Comparison of ENCODE assay signal across 17 cellular contexts in the genomic region with DNA sequence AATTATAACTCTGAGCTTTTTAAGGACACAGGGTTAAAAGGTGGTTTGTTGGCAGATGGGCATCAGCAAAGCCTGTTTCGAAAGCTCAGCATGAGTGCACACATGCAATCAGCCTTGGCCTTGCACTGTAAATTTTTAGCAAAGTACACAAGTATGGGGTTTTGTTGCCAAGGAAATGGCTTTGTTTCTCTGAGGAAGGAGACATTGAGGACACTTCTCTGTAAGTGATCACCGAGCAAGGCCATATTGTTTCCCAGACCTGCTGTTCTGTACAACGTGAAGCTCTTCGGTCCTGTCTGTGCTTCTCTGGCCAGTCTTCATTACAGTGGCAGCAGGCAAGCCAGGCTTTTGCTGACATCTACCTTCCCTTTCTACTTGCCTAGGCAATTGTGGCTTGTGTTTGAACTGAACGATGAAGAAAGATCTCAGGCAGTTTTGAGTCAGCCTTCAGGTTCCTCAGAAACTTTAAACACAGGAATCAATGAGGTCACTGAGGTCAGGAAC. TPM values are rescaled to one million over a fixed set of nuclear protein-coding genes. Genes with fewer than 3 reads are reported as not detected.
A peak's percentile ranks its signal among the peaks of the same experiment; 100 is the strongest.
DNase-seq lines count a peak whose midpoint lies in the region; ATAC-seq and TF ChIP-seq lines count a peak whose summit lies in the region.
"Had no signal": no experiment of that assay in that cellular context is flagged by ENCODE, and none has a peak within 500 bp of the region (broad histone marks: within the 10 kb centered on the region; RNA-seq: fewer than 3 reads in every experiment).

No MANE protein-coding gene starts in this region.

- 47 to 60% methylated on average over 5 of the region's 5 CpGs for WGBS in upper lobe of left lung, 2 donors
- 96% methylated on average over 5 of the region's 5 CpGs for WGBS in smooth muscle cell (ENCODE audit: low lambda C conversion rate)

- TF ChIP-seq CTCF in upper lobe of left lung (IDR thresholded peaks at IDR 0.05) (no peak), smooth muscle cell (IDR thresholded peaks at IDR 0.05; ENCODE audit: borderline replicate concordance, insufficient read depth, poor library complexity, severe bottlenecking) (no peak)

- TF ChIP-seq EP300 in upper lobe of left lung (IDR thresholded peaks at IDR 0.05): peak in 2 of 4 donors; percentile 36 to 38

- peak overlapping the region in 2 of 4 donors; percentile 20 to 73 for H3K27ac ChIP-seq in upper lobe of left lung
- H3K27ac ChIP-seq in smooth muscle cell (ENCODE audit: low read depth): no peak overlapping the region

- no peak overlapping the region for H2AFZ ChIP-seq in smooth muscle cell (ENCODE audit: low read depth)

- CTCF ChIA-PET in activated naive CD4-positive, alpha-beta T cell treated with anti-CD3 and anti-CD28 coated beads, Interleukin-2, amount 10 ng/mL, durations not matched to agents 7 days and 5 days (lab: Charles Lee): interaction anchor here (0.8 to 17.4 kb wide), 4 partner anchors 66 to 486 kb away, joined by 3 to 377 read pairs (median 30); no protein-coding TSS in a partner anchor
- CTCF ChIA-PET in activated CD8-positive, alpha-beta memory T cell treated with anti-CD3 and anti-CD28 coated beads, Interleukin-2, amount 10 ng/mL, durations not matched to agents 7 days and 5 days (lab: Charles Lee): interaction anchor here (0.6 to 17.4 kb wide), 9 partner anchors 8 to 567 kb away, joined by 3 to 353 read pairs (median 8); partner anchors contain the start of gene RFESD

- H3K27ac Mint-ChIP-seq in activated naive CD4-positive, alpha-beta T cell treated with anti-CD3 and anti-CD28 coated beads, Interleukin-2, amount 10 ng/mL, durations not matched to agents 7 days and 5 days: peak overlapping the region; percentile 54
- H3K27ac Mint-ChIP-seq in activated CD8-positive, alpha-beta memory T cell treated with anti-CD3 and anti-CD28 coated beads, Interleukin-2, amount 10 ng/mL, durations not matched to agents 7 days and 5 days: no peak overlapping the region
- H3K27ac Mint-ChIP-seq: activated naive CD8-positive, alpha-beta T cell treated with anti-CD3 and anti-CD28 coated beads, Interleukin-2, amount 50 U/mL, for 24 hours; HFFc6 had no signal

- no peaks in the 10 kb centered on the region for H3K27me3 ChIP-seq in upper lobe of left lung
- H3K27me3 ChIP-seq in smooth muscle cell (ENCODE audit: low read depth): no peaks in the 10 kb centered on the region

- no peak overlapping the region for H3K4me2 ChIP-seq in smooth muscle cell

- no peaks in the 10 kb centered on the region for H3K79me2 ChIP-seq in smooth muscle cell (ENCODE audit: low read depth)

- no peak for TF ChIP-seq POLR2A in upper lobe of left lung (IDR thresholded peaks at IDR 0.05)

- no peaks in the 10 kb centered on the region for H4K20me1 ChIP-seq in smooth muscle cell (ENCODE audit: low read depth)

- H3K9ac ChIP-seq in smooth muscle cell (ENCODE audit: low read depth): no peak overlapping the region

- H3K27me3 Mint-ChIP-seq in activated naive CD4-positive, alpha-beta T cell treated with anti-CD3 and anti-CD28 coated beads, Interleukin-2, amount 10 ng/mL, durations not matched to agents 7 days and 5 days: peaks cover 1% of the 10 kb centered on the region
- H3K27me3 Mint-ChIP-seq in activated CD8-positive, alpha-beta memory T cell treated with anti-CD3 and anti-CD28 coated beads, Interleukin-2, amount 10 ng/mL, durations not matched to agents 7 days and 5 days: peaks cover 14% of the 10 kb centered on the region
- H3K27me3 Mint-ChIP-seq: activated naive CD8-positive, alpha-beta T cell treated with anti-CD3 and anti-CD28 coated beads, Interleukin-2, amount 50 U/mL, for 24 hours had no signal

- DNase-seq in activated naive CD4-positive, alpha-beta T cell treated with anti-CD3 and anti-CD28 coated beads, Interleukin-2, amount 10 ng/mL, durations not matched to agents 7 days and 5 days: no peak
- no peak for DNase-seq in activated naive CD4-positive, alpha-beta T cell (lab: John Stamatoyannopoulos, UW)
- peak; percentile 36 for DNase-seq in activated CD8-positive, alpha-beta memory T cell treated with anti-CD3 and anti-CD28 coated beads, Interleukin-2, amount 10 ng/mL, durations not matched to agents 7 days and 5 days
- peak; percentile 49 for DNase-seq in iris pigment epithelial cell (ENCODE audit: low read depth)
- no peak for DNase-seq in upper lobe of left lung
- no peak for DNase-seq in smooth muscle cell (lab: John Stamatoyannopoulos, UW; ENCODE audit: unreplicated experiment)
- DNase-seq: activated CD4-positive, CD25-positive, alpha-beta regulatory T cell; activated naive CD8-positive, alpha-beta T cell treated with anti-CD3 and anti-CD28 coated beads, Interleukin-2, amount 50 U/mL, for 24 hours; activated T-cell treated with anti-CD3 and anti-CD28 coated beads for 4 hours; DMS53; HFFc6; midbrain; NCI-H2171 treated with DMSO at 0.1 percent for 48 hours; occipital lobe; substantia nigra had no signal

- H3K36me3 ChIP-seq in upper lobe of left lung: no peaks in the 10 kb centered on the region
- no peaks in the 10 kb centered on the region for H3K36me3 ChIP-seq in smooth muscle cell (ENCODE audit: low read depth)

- peaks cover 0 to 9% (median 3%) of the 10 kb centered on the region in 4 donors for H3K4me1 ChIP-seq in upper lobe of left lung
- no peaks in the 10 kb centered on the region for H3K4me1 ChIP-seq in smooth muscle cell (ENCODE audit: low read depth)

- ATAC-seq in activated CD8-positive, alpha-beta memory T cell treated with anti-CD3 and anti-CD28 coated beads, Interleukin-2, amount 10 ng/mL, durations not matched to agents 7 days and 5 days: peak; percentile 14
- ATAC-seq in upper lobe of left lung (ENCODE audit: low FRiP score in 2 of 2): peak; percentile 43 to 47
- ATAC-seq in HG02885 (IDR thresholded peaks at IDR 0.05; ENCODE audit: poor library complexity, unreplicated experiment): no peak
- ATAC-seq in GM21447 (IDR thresholded peaks at IDR 0.05; ENCODE audit: unreplicated experiment): no peak
- ATAC-seq: activated naive CD8-positive, alpha-beta T cell treated with anti-CD3 and anti-CD28 coated beads, Interleukin-2, amount 50 U/mL, for 24 hours had no signal

- H3K9me3 ChIP-seq in upper lobe of left lung (no peaks in the 10 kb centered on the region), smooth muscle cell (replicated peaks; ENCODE audit: low read depth) (no peaks in the 10 kb centered on the region)

- no peak overlapping the region for H3K4me3 Mint-ChIP-seq in activated naive CD4-positive, alpha-beta T cell treated with anti-CD3 and anti-CD28 coated beads, Interleukin-2, amount 10 ng/mL, durations not matched to agents 7 days and 5 days
- H3K4me3 Mint-ChIP-seq in activated CD8-positive, alpha-beta memory T cell treated with anti-CD3 and anti-CD28 coated beads, Interleukin-2, amount 10 ng/mL, durations not matched to agents 7 days and 5 days: no peak overlapping the region
- H3K4me3 Mint-ChIP-seq: activated naive CD8-positive, alpha-beta T cell treated with anti-CD3 and anti-CD28 coated beads, Interleukin-2, amount 50 U/mL, for 24 hours; HFFc6 had no signal

- no peaks in the 10 kb centered on the region for H3F3A ChIP-seq in smooth muscle cell (ENCODE audit: low read depth)

- H3K36me3 Mint-ChIP-seq in activated naive CD4-positive, alpha-beta T cell treated with anti-CD3 and anti-CD28 coated beads, Interleukin-2, amount 10 ng/mL, durations not matched to agents 7 days and 5 days: no peaks in the 10 kb centered on the region
- H3K36me3 Mint-ChIP-seq in activated CD8-positive, alpha-beta memory T cell treated with anti-CD3 and anti-CD28 coated beads, Interleukin-2, amount 10 ng/mL, durations not matched to agents 7 days and 5 days: no peaks in the 10 kb centered on the region

- no peaks in the 10 kb centered on the region for H3K9me3 Mint-ChIP-seq in activated naive CD4-positive, alpha-beta T cell treated with anti-CD3 and anti-CD28 coated beads, Interleukin-2, amount 10 ng/mL, durations not matched to agents 7 days and 5 days
- H3K9me3 Mint-ChIP-seq in activated CD8-positive, alpha-beta memory T cell treated with anti-CD3 and anti-CD28 coated beads, Interleukin-2, amount 10 ng/mL, durations not matched to agents 7 days and 5 days (ENCODE audit: low read depth): no peaks in the 10 kb centered on the region
- H3K9me3 Mint-ChIP-seq: activated naive CD8-positive, alpha-beta T cell treated with anti-CD3 and anti-CD28 coated beads, Interleukin-2, amount 50 U/mL, for 24 hours; HFFc6 had no signal

- no peak overlapping the region for H3K4me3 ChIP-seq in upper lobe of left lung
- no peak overlapping the region for H3K4me3 ChIP-seq in smooth muscle cell

- peaks cover 3% of the 10 kb centered on the region for H3K4me1 Mint-ChIP-seq in activated naive CD4-positive, alpha-beta T cell treated with anti-CD3 and anti-CD28 coated beads, Interleukin-2, amount 10 ng/mL, durations not matched to agents 7 days and 5 days
- peaks cover 17% of the 10 kb centered on the region for H3K4me1 Mint-ChIP-seq in activated CD8-positive, alpha-beta memory T cell treated with anti-CD3 and anti-CD28 coated beads, Interleukin-2, amount 10 ng/mL, durations not matched to agents 7 days and 5 days
- H3K4me1 Mint-ChIP-seq: activated naive CD8-positive, alpha-beta T cell treated with anti-CD3 and anti-CD28 coated beads, Interleukin-2, amount 50 U/mL, for 24 hours had no signal

RNA-seq across cellular contexts. Expression of gene GLRX, which starts 27.9 kb away (rescaled TPM):
- total RNA-seq in activated CD8-positive, alpha-beta memory T cell treated with anti-CD3 and anti-CD28 coated beads, Interleukin-2, amount 10 ng/mL, durations not matched to agents 7 days and 5 days: 10 to 100 TPM; 65.3 to 67.1 TPM
- total RNA-seq in upper lobe of left lung: 10 to 100 TPM; 22.0 to 99.9 (median 78.5) TPM
- total RNA-seq in smooth muscle cell: 50.8 and 81.2 TPM in 2 replicates
- polyA plus RNA-seq in smooth muscle cell: 87.7 and 95.7 TPM in 2 replicates

Comparison
In these comparisons a context has a peak if more than half of its experiments do, and no peak if none do; other contexts are left out.
1. DNase-seq: peak in activated CD8-positive, alpha-beta memory T cell treated with anti-CD3 and anti-CD28 coated beads, Interleukin-2, amount 10 ng/mL, durations not matched to agents 7 days and 5 days (single experiment) and iris pigment epithelial cell (single experiment); none in activated naive CD4-positive, alpha-beta T cell treated with anti-CD3 and anti-CD28 coated beads, Interleukin-2, amount 10 ng/mL, durations not matched to agents 7 days and 5 days (single experiment), activated naive CD4-positive, alpha-beta T cell (0 of 4), upper lobe of left lung (0 of 2) and smooth muscle cell (single experiment).
2. ATAC-seq: peak in activated CD8-positive, alpha-beta memory T cell treated with anti-CD3 and anti-CD28 coated beads, Interleukin-2, amount 10 ng/mL, durations not matched to agents 7 days and 5 days (single experiment) and upper lobe of left lung (2 of 2); none in HG02885 (single experiment) and GM21447 (single experiment).